Comparison of ENCODE assay signal across 8 cellular contexts in the genomic region with DNA sequence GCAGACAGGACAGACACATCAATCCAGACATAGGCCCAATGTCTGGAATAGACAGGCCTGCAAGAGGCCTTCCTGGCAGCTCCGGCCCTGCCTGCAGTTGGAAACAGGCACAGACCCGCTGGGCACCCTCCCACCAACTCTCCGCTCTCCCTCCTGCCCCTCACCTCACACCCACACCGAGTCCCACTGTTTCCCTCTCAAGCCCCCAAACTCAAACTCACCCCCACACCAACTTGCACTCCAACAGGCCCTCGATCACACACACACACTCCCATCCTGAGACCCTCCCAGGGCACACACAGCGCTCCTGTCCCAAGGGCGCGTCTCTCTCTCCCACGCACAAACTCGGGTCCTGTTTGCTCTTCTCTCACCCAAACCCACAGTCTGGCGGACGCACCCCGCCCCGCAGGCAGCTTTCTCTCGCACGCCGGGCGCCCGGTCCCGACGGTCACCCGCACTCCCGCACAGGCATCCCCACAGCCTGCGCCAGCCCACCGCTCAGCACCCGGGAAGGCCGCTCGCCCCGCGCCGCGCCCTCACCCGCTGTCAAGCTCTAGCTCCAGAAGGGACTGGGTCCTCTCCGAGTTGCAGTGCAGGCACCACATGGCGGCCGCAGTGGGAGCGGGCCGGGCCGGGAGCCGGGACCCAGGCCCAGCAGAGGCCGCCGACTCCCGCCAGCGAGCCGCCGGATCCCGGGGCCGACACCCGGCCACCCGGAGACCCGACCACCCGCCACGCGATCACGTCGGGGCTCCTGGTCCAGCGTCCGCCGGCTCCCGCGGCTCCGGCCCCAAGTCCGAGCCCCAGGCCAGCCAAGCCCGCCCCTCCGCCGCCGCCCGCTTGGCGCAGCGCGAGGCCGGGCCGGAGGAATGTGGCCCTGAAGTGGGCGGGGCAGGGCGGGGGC.
A peak's percentile ranks its signal among the peaks of the same experiment; 100 is the strongest.
DNase-seq lines count a peak whose midpoint lies in the region; ATAC-seq and TF ChIP-seq lines count a peak whose summit lies in the region.

No MANE protein-coding gene starts in this region.

- peaks cover 50% of the 10 kb centered on the region for H3K4me1 Mint-ChIP-seq in T-helper 2 cell treated with Interferon-gamma antibody and Interleukin-4, amounts not matched to agents 5 μg/mL and 100 μg/mL, for 36 hours (ENCODE audit: low read depth)
- H3K4me1 Mint-ChIP-seq in activated CD4-positive, alpha-beta T cell treated with anti-CD3 and anti-CD28 coated beads, Interleukin-2, amount 10 ng/mL, durations not matched to agents 24 days and 14 days = peaks cover 40% of the 10 kb centered on the region

- TF ChIP-seq CTCF in fibroblast of the aortic adventitia (IDR thresholded peaks at IDR 0.05; ENCODE audit: insufficient read depth, low read length) (no peak), ovary (IDR thresholded peaks at IDR 0.05) (no peak)

- peaks cover 18% of the 10 kb centered on the region for H3K36me3 Mint-ChIP-seq in T-helper 2 cell treated with Interferon-gamma antibody and Interleukin-4, amounts not matched to agents 5 μg/mL and 100 μg/mL, for 36 hours (ENCODE audit: low read depth)
- H3K36me3 Mint-ChIP-seq in activated CD4-positive, alpha-beta T cell treated with anti-CD3 and anti-CD28 coated beads, Interleukin-2, amount 10 ng/mL, durations not matched to agents 24 days and 14 days (ENCODE audit: low read depth) = peaks cover 10% of the 10 kb centered on the region

- H3K9me3 Mint-ChIP-seq in T-helper 2 cell treated with Interferon-gamma antibody and Interleukin-4, amounts not matched to agents 5 μg/mL and 100 μg/mL, for 36 hours = no peaks in the 10 kb centered on the region
- H3K9me3 Mint-ChIP-seq in activated CD4-positive, alpha-beta T cell treated with anti-CD3 and anti-CD28 coated beads, Interleukin-2, amount 10 ng/mL, durations not matched to agents 24 days and 14 days = no peaks in the 10 kb centered on the region

- peak; percentile 49 for TF ChIP-seq POLR2A in ovary (IDR thresholded peaks at IDR 0.05)

- H3K4me3 ChIP-seq in fibroblast of the aortic adventitia (ENCODE audit: low read depth, low read length) (peak overlapping the region; percentile 86), ovary (peak overlapping the region; percentile 66)

- no peak for TF ChIP-seq EP300 in ovary (IDR thresholded peaks at IDR 0.05)

- H3K4me3 Mint-ChIP-seq in T-helper 2 cell treated with Interferon-gamma antibody and Interleukin-4, amounts not matched to agents 5 μg/mL and 100 μg/mL, for 36 hours = peak overlapping the region; percentile 73
- peak overlapping the region; percentile 81 for H3K4me3 Mint-ChIP-seq in activated CD4-positive, alpha-beta T cell treated with anti-CD3 and anti-CD28 coated beads, Interleukin-2, amount 10 ng/mL, durations not matched to agents 24 days and 14 days

- peak; percentile 4 for ATAC-seq in HG03039 (IDR thresholded peaks at IDR 0.05; ENCODE audit: unreplicated experiment)

- no peaks in the 10 kb centered on the region for H3K27me3 Mint-ChIP-seq in T-helper 2 cell treated with Interferon-gamma antibody and Interleukin-4, amounts not matched to agents 5 μg/mL and 100 μg/mL, for 36 hours (ENCODE audit: low read depth)
- peaks cover 3% of the 10 kb centered on the region for H3K27me3 Mint-ChIP-seq in activated CD4-positive, alpha-beta T cell treated with anti-CD3 and anti-CD28 coated beads, Interleukin-2, amount 10 ng/mL, durations not matched to agents 24 days and 14 days

- H3K27ac ChIP-seq in ovary = peak overlapping the region; percentile 7 to 63

- intact Hi-C loops in activated CD4-positive, alpha-beta T cell treated with anti-CD3 and anti-CD28 coated beads, Interleukin-2, amount 10 ng/mL, durations not matched to agents 24 days and 14 days (cut with micrococcal nuclease) = loop anchor here (1.0 kb wide), 1 partner anchor 44 kb away; no protein-coding TSS in a partner anchor
- intact Hi-C loops in ovary (cut with DNase I) = no loop called here

- H3K27ac Mint-ChIP-seq in T-helper 2 cell treated with Interferon-gamma antibody and Interleukin-4, amounts not matched to agents 5 μg/mL and 100 μg/mL, for 36 hours = no peak overlapping the region
- H3K27ac Mint-ChIP-seq in activated CD4-positive, alpha-beta T cell treated with anti-CD3 and anti-CD28 coated beads, Interleukin-2, amount 10 ng/mL, durations not matched to agents 24 days and 14 days = no peak overlapping the region

- DNase-seq in T-helper 2 cell treated with Interferon-gamma antibody and Interleukin-4, amounts not matched to agents 5 μg/mL and 100 μg/mL, for 36 hours (ENCODE audit: low spot score) = no peak
- DNase-seq in T-helper 2 cell (no peak), fibroblast of the aortic adventitia (ENCODE audit: low read depth) (peak; percentile 25), ovary (peak in 4 of 5 donors; percentile 37 to 52 (median 49)), NOMO-1 (lab: John Stamatoyannopoulos, UW; ENCODE audit: unreplicated experiment in 2 of 2) (no peak), H4 (ENCODE audit: low spot score) (no peak)
- no peak for DNase-seq in activated CD4-positive, alpha-beta T cell treated with anti-CD3 and anti-CD28 coated beads, Interleukin-2, amount 10 ng/mL, durations not matched to agents 24 days and 14 days

- peaks cover 38% of the 10 kb centered on the region for H3K4me1 ChIP-seq in ovary (ENCODE audit: insufficient read depth)

- no peaks in the 10 kb centered on the region for H3K9me3 ChIP-seq in ovary

- 0 to 1% (median 1%) methylated on average over 45 to 75 of the region's 75 CpGs for WGBS in ovary, 3 donors

- no peaks in the 10 kb centered on the region for H3K27me3 ChIP-seq in ovary

- no peaks in the 10 kb centered on the region for H3K36me3 ChIP-seq in ovary

Comparison
In these comparisons a context has a peak if more than half of its experiments do, and no peak if none do; other contexts are left out.
1. DNase-seq: peak in fibroblast of the aortic adventitia (single experiment) and ovary (4 of 5); none in T-helper 2 cell treated with Interferon-gamma antibody and Interleukin-4, amounts not matched to agents 5 μg/mL and 100 μg/mL, for 36 hours (single experiment), T-helper 2 cell (0 of 5), activated CD4-positive, alpha-beta T cell treated with anti-CD3 and anti-CD28 coated beads, Interleukin-2, amount 10 ng/mL, durations not matched to agents 24 days and 14 days (single experiment), NOMO-1 (0 of 2) and H4 (single experiment).